ENCODE assay signal across 18 cellular contexts in genomic region chr4:38925492-38926418, GRCh38. TPM values are rescaled to one million over a fixed set of nuclear protein-coding genes. Genes with fewer than 3 reads are reported as not detected.
DNase-seq lines count a peak whose midpoint lies in the region; TF ChIP-seq lines count a peak whose summit lies in the region.
"Had no signal": no experiment of that assay in that cellular context is flagged by ENCODE, and none has a peak within 500 bp of the region (broad histone marks: within the 10 kb centered on the region; RNA-seq: fewer than 3 reads in every experiment).

No MANE protein-coding gene starts in this region.

- intact Hi-C loops in head of caudate nucleus (cut with DNase I) = no loop called here
- intact Hi-C loops in posterior cingulate gyrus (cut with DNase I) = loop anchor here (10.0 kb wide), 1 partner anchor 119 kb away; no protein-coding TSS in a partner anchor
- intact Hi-C loops in adrenal gland (cut with DNase I) = no loop called here

- TF ChIP-seq EP300 in SK-N-SH (IDR thresholded peaks at IDR 0.05; ENCODE audit: borderline replicate concordance in 1 of 2, low read depth in 1 of 2, low read length in 1 of 2) = peak in 1 of 2 experiments; percentile 71; a peak in 2 of 4 replicates

- no peak for TF ChIP-seq POLR2A in adrenal gland (IDR thresholded peaks at IDR 0.05)

- H3K9me3 ChIP-seq in BE2C (no peaks in the 10 kb centered on the region), SK-N-SH (no peaks in the 10 kb centered on the region), GM23248 (ENCODE audit: low read depth) (no peaks in the 10 kb centered on the region), adrenal gland (replicated peaks in 1 of 3) (no peaks in the 10 kb centered on the region)
- H3K9me3 ChIP-seq: A549, pancreas, upper lobe of right lung had no signal

- no peak; the same call in 1 of the 2 replicates for TF ChIP-seq RAD21 in SK-N-SH (IDR thresholded peaks at IDR 0.05; ENCODE audit: low read length)

- no peaks in the 10 kb centered on the region for H4K20me1 ChIP-seq in SK-N-SH (ENCODE audit: insufficient read depth)
- no peaks in the 10 kb centered on the region for H4K20me1 ChIP-seq in GM23248 (ENCODE audit: insufficient read depth)

- in situ Hi-C loops in GM23248 (cut with MboI) = loop anchor here (25.0 kb wide), 1 partner anchor 212 kb away; no protein-coding TSS in a partner anchor

- H3K79me2 ChIP-seq in SK-N-SH (ENCODE audit: insufficient read depth) (no peaks in the 10 kb centered on the region), GM23248 (ENCODE audit: insufficient read depth) (no peaks in the 10 kb centered on the region)

- POLR2A ChIA-PET in SK-N-SH (lab: Yijun Ruan, JAX) = interaction anchor here (0.6 to 1.3 kb wide), 3 partner anchors 20 to 1197 kb away, joined by 3 to 4 read pairs (median 3); no protein-coding TSS in a partner anchor

- DNase-seq in BE2C (peak; percentile 23), SK-N-SH (peak; percentile 69), head of caudate nucleus (peak; percentile 26 to 84 (median 64)), posterior cingulate gyrus (peak in 8 of 10 donors; percentile 16 to 94 (median 56)), kidney tubule cell (ENCODE audit: low spot score) (no peak), GM23248 (no peak), NCI-H1048 (lab: John Stamatoyannopoulos, UW) (no peak), adrenal gland (no peak)
- DNase-seq: activated naive CD8-positive, alpha-beta T cell treated with anti-CD3 and anti-CD28 coated beads, Interleukin-2, amount 10 ng/mL, durations not matched to agents 7 days and 5 days; activated T-cell treated with anti-CD3 and anti-CD28 coated beads, Interleukin-2, amount 50 U/mL, for 72 hours; CD4-positive, alpha-beta T cell; effector memory CD4-positive, alpha-beta T cell; H7; Karpas-422; pancreas; T-helper 1 cell; upper lobe of right lung had no signal

- WGBS in SK-N-SH (ENCODE audit: low lambda C conversion rate) = 53% methylated on average over 2 of the region's 3 CpGs
- 43 to 45% methylated on average over 3 of the region's 3 CpGs for WGBS in GM23248 (ENCODE audit: low coverage in 1 of 2, low lambda C conversion rate in 2 of 2, missing lambda C conversion rate in 2 of 2), 2 experiments
- 73 to 86% (median 78%) methylated on average over 3 of the region's 3 CpGs for WGBS in adrenal gland, 4 donors

- H3K4me2 ChIP-seq in SK-N-SH (no peak overlapping the region), GM23248 (ENCODE audit: unreplicated experiment) (no peak overlapping the region)
- H3K4me2 ChIP-seq: A549 had no signal

- H2AFZ ChIP-seq in SK-N-SH (ENCODE audit: low read depth) (no peak overlapping the region), GM23248 (no peak overlapping the region)

- no peak for TF ChIP-seq CTCF in BE2C (IDR thresholded peaks at IDR 0.05; ENCODE audit: low read depth, low read length)
- TF ChIP-seq CTCF in SK-N-SH (IDR thresholded peaks at IDR 0.05) = no peak
- TF ChIP-seq CTCF in adrenal gland (IDR thresholded peaks at IDR 0.05) = no peak

- no peaks in the 10 kb centered on the region for H3K27me3 ChIP-seq in BE2C
- no peaks in the 10 kb centered on the region for H3K27me3 ChIP-seq in SK-N-SH (ENCODE audit: insufficient read depth)
- no peaks in the 10 kb centered on the region for H3K27me3 ChIP-seq in GM23248 (replicated peaks; ENCODE audit: insufficient read depth)
- H3K27me3 ChIP-seq in adrenal gland = no peaks in the 10 kb centered on the region
- H3K27me3 ChIP-seq: pancreas, upper lobe of right lung had no signal

- CTCF ChIA-PET in SK-N-SH (lab: Yijun Ruan, JAX) = interaction anchor here (0.6 to 2.4 kb wide), 5 partner anchors 10 to 209 kb away, joined by 3 to 7 read pairs (median 4); no protein-coding TSS in a partner anchor

- H3F3A ChIP-seq in SK-N-SH (replicated peaks; ENCODE audit: insufficient read depth) = no peaks in the 10 kb centered on the region
- 0 out of 2 replicates have a peak, but pooled peaks cover 6% of the 10 kb centered on the region for H3F3A ChIP-seq in GM23248 (ENCODE audit: insufficient read depth)

- H3K9me2 ChIP-seq in SK-N-SH = no peaks in the 10 kb centered on the region
- no peaks in the 10 kb centered on the region for H3K9me2 ChIP-seq in GM23248 (ENCODE audit: insufficient read depth)

- H3K27ac ChIP-seq in SK-N-SH (ENCODE audit: low read depth in 2 of 2, low read length in 1 of 2) (peak overlapping the region in 1 of 2 experiments; percentile 71; a peak in 2 of 4 replicates), GM23248 (no peak overlapping the region), adrenal gland (peak overlapping the region in 1 of 5 donors; percentile 13)
- H3K27ac ChIP-seq: A549, pancreas, upper lobe of right lung had no signal

- no peak overlapping the region for H3K9ac ChIP-seq in SK-N-SH
- no peak overlapping the region for H3K9ac ChIP-seq in GM23248

- H3K4me1 ChIP-seq in BE2C (peaks cover 4% of the 10 kb centered on the region), SK-N-SH (ENCODE audit: control insufficient read depth in 1 of 2, insufficient read depth in 2 of 2, low read depth in 1 of 2, low read length in 1 of 2) (peaks cover 0 to 18% of the 10 kb centered on the region in 2 experiments; a peak in 2 of 4 replicates), GM23248 (ENCODE audit: insufficient read depth) (no peaks in the 10 kb centered on the region), adrenal gland (replicated peaks in 1 of 2) (peaks cover 0 to 4% of the 10 kb centered on the region in 2 donors)
- H3K4me1 ChIP-seq: A549, pancreas, upper lobe of right lung had no signal

- H3K36me3 ChIP-seq in BE2C = no peaks in the 10 kb centered on the region
- peaks cover 10 to 40% of the 10 kb centered on the region in 2 experiments for H3K36me3 ChIP-seq in SK-N-SH (replicated peaks in 1 of 2; ENCODE audit: control insufficient read depth in 1 of 2, insufficient read depth in 2 of 2, low read length in 1 of 2)
- peaks cover 73% of the 10 kb centered on the region for H3K36me3 ChIP-seq in GM23248 (ENCODE audit: low read depth)
- H3K36me3 ChIP-seq in adrenal gland (replicated peaks in 1 of 2) = peaks cover 0 to 54% of the 10 kb centered on the region in 2 donors

- H3K4me3 ChIP-seq in BE2C (ENCODE audit: low read depth, low read length) = no peak overlapping the region
- H3K4me3 ChIP-seq in SK-N-SH (ENCODE audit: low read depth in 2 of 2, low read length in 1 of 2) = no peak overlapping the region
- no peak overlapping the region for H3K4me3 ChIP-seq in GM23248
- H3K4me3 ChIP-seq in adrenal gland = no peak overlapping the region
- H3K4me3 ChIP-seq: A549, pancreas, upper lobe of right lung had no signal

TF ChIP-seq in SK-N-SH, 30 proteins besides CTCF, POLR2A, EP300 and RAD21:
- no peak for TF ChIP-seq RCOR1 (IDR thresholded peaks at IDR 0.05; ENCODE audit: low read length)
- TF ChIP-seq NRF1 (IDR thresholded peaks at IDR 0.05; ENCODE audit: low read depth, low read length) = no peak
- peak; percentile 14; the same call in 1 of the 2 replicates for TF ChIP-seq SMC3 (IDR thresholded peaks at IDR 0.05; ENCODE audit: low read depth, low read length)
- TF ChIP-seq GATA2 (CRISPR knock-in tag; IDR thresholded peaks at IDR 0.05) = peak; percentile 52; the same call in 1 of the 2 replicates

RNA-seq across cellular contexts. Expression of gene FAM114A1, which starts 58.1 kb away (rescaled TPM):
- not detected for polyA plus RNA-seq in BE2C (2012; ENCODE audit: insufficient read depth, insufficient read length, low read depth)
- polyA plus RNA-seq in SK-N-SH (2012; rRNA removed) = 48.2 and 54.2 TPM in 2 replicates
- polyA plus RNA-seq in SK-N-SH (2012; cell fraction: cytosol; rRNA removed) = 37.9 and 43.6 TPM in 2 replicates
- polyA plus RNA-seq in SK-N-SH (2012; cell fraction: nucleus; rRNA removed) = 36.8 and 41.4 TPM in 2 replicates
- 300 and 318 TPM in 2 replicates for total RNA-seq in GM23248 (2014; rRNA removed; shearing (Covaris generic))
- 237 and 238 TPM in 2 replicates for polyA plus RNA-seq in GM23248 (2016; fragmentation: Nextera tagmentation; extraction: Ambion mirVana)
- 100 to 1,000 TPM; 115 to 335 (median 186) TPM for total RNA-seq in adrenal gland
- polyA plus RNA-seq in adrenal gland = 100 to 1,000 TPM in 1 of 3 donors, 10 to 100 TPM in 2; 29.3 to 212 (median 29.4) TPM
- total RNA-seq: CD4-positive, alpha-beta T cell had no signal

Comparison
In these comparisons a context has a peak if more than half of its experiments do, and no peak if none do; other contexts are left out.
1. DNase-seq: peak in BE2C (single experiment), SK-N-SH (single experiment), head of caudate nucleus (42 of 42) and posterior cingulate gyrus (8 of 10); none in kidney tubule cell (single experiment), GM23248 (single experiment), NCI-H1048 (single experiment) and adrenal gland (0 of 7).